In the genomic region with DNA sequence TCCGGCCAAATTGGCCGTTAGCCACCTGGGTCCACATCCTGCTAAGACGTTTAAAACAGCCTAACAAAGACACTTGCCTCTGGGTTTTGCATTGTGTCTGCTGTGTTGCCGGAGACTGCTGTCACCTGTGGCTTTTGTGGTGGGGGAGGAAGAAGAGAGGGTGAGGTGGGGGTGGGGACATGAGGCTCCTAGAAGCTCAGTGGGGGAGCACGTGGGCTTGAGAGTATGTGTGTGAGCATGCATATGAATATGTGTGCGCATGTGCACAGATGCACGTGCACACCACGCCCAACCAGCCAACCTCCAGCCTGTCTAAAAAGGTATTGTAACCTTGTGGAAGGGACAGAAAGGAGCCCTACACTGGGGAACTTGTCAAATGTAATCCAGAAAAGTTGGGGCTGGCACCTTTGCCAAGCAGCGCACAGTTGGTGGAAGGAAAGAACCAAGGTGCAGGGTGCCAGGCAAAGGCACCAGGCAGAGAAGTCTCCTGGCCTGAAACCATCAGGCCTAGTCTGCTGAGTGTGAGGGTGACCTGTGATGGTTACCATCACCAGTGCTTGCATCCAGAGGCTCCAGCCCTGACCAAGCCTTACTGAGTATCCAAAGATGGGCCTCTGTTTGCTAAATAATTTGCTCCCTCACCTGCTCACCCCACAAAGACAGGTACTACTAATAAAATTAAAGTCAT, we compare ENCODE assay signal across 9 cellular contexts. TPM values are rescaled to one million over a fixed set of nuclear protein-coding genes. Genes with fewer than 3 reads are reported as not detected.
DNase-seq lines count a peak whose midpoint lies in the region; ATAC-seq and TF ChIP-seq lines count a peak whose summit lies in the region.
"Had no signal": no experiment of that assay in that cellular context is flagged by ENCODE, and none has a peak within 500 bp of the region (broad histone marks: within the 10 kb centered on the region; RNA-seq: fewer than 3 reads in every experiment).

No MANE protein-coding gene starts in this region.

- no peak overlapping the region for H3K4me3 ChIP-seq in ovary

- ATAC-seq in HG02852 (IDR thresholded peaks at IDR 0.05; ENCODE audit: unreplicated experiment), result peak; percentile 44
- peak; percentile 85 for ATAC-seq in T-helper 17 cell
- no peak for ATAC-seq in left lobe of liver

- H3K4me1 Mint-ChIP-seq in T-helper 17 cell, result peaks cover 24% of the 10 kb centered on the region

- no peak for TF ChIP-seq POLR2A in ovary (IDR thresholded peaks at IDR 0.05)

- peak; percentile 64 for DNase-seq in GM13977 (ENCODE audit: low spot score)
- DNase-seq in T-helper 17 cell, result peak; percentile 32 to 63 (median 41)
- DNase-seq in effector CD4-positive, alpha-beta T cell, result peak; percentile 67
- no peak for DNase-seq in left lobe of liver (ENCODE audit: low spot score)
- DNase-seq in glomerular visceral epithelial cell (ENCODE audit: extremely low spot score), result no peak
- no peak for DNase-seq in ovary
- DNase-seq in NCI-H510A treated with DMSO at 0.1 percent for 48 hours (lab: John Stamatoyannopoulos, UW), result no peak

- TF ChIP-seq CTCF in GM13977 (IDR thresholded peaks at IDR 0.05; ENCODE audit: extremely low read depth, insufficient read depth, missing control alignments), result no peak
- TF ChIP-seq CTCF in ovary (IDR thresholded peaks at IDR 0.05), result no peak

- no peak for TF ChIP-seq EP300 in ovary (IDR thresholded peaks at IDR 0.05)

- in situ Hi-C loops in GM13977 (cut with MboI; ENCODE audit: low pct_unique_long_range_greater_than_20kb, low sequenced_read_pairs, unreplicated experiment), result no loop called here

- no peaks in the 10 kb centered on the region for H3K36me3 ChIP-seq in ovary

- no peaks in the 10 kb centered on the region for H3K4me1 ChIP-seq in ovary (ENCODE audit: insufficient read depth)

- H3K27me3 ChIP-seq in ovary, result no peaks in the 10 kb centered on the region

- no peaks in the 10 kb centered on the region for H3K9me3 ChIP-seq in T-helper 17 cell (ENCODE audit: control insufficient read depth, low read length, poor library complexity, severe bottlenecking)
- no peaks in the 10 kb centered on the region for H3K9me3 ChIP-seq in ovary

- 63 to 70% (median 68%) methylated on average over 9 of the region's 9 CpGs for WGBS in ovary, 3 donors

- no peaks in the 10 kb centered on the region for H3K36me3 Mint-ChIP-seq in T-helper 17 cell (ENCODE audit: low read depth)

- intact Hi-C loops in ovary (cut with DNase I), result no loop called here

- peak overlapping the region; percentile 98 for H3K27ac Mint-ChIP-seq in T-helper 17 cell

- no peak overlapping the region for H3K27ac ChIP-seq in ovary

- H3K4me3 Mint-ChIP-seq in T-helper 17 cell, result peak overlapping the region; percentile 31

- H3K27me3 Mint-ChIP-seq in T-helper 17 cell, result no peaks in the 10 kb centered on the region

RNA-seq across cellular contexts. Expression of a gene that starts 10.1 kb away (rescaled TPM):
- total RNA-seq in T-helper 17 cell (100 to 1,000 TPM; 114 to 116 TPM), left lobe of liver (2.4 TPM), ovary (1 to 10 TPM; 1.9 to 7.2 (median 3.3) TPM)
- 1 to 10 TPM; 1.8 to 8.2 TPM for polyA plus RNA-seq in ovary
- total RNA-seq: bronchial epithelial cell had no signal

RNA-seq across cellular contexts. Expression of a gene that starts 30.8 kb away (rescaled TPM):
- total RNA-seq in T-helper 17 cell, result under 1 TPM; 0.25 to 0.83 TPM
- total RNA-seq in left lobe of liver, result 2.0 TPM
- 1 to 10 TPM in 5 of 7 donors, under 1 TPM in 2; 0.28 to 6.4 (median 1.4) TPM for total RNA-seq in ovary
- 1 to 10 TPM in 1 of 2 donors, under 1 TPM in 1; 0.58 to 4.0 TPM for polyA plus RNA-seq in ovary
- total RNA-seq: bronchial epithelial cell had no signal

Comparison
In these comparisons a context has a peak if more than half of its experiments do, and no peak if none do; other contexts are left out.
1. DNase-seq: peak in GM13977 (single experiment), T-helper 17 cell (3 of 3) and effector CD4-positive, alpha-beta T cell (single experiment); none in left lobe of liver (single experiment), glomerular visceral epithelial cell (single experiment), ovary (0 of 5) and NCI-H510A treated with DMSO at 0.1 percent for 48 hours (single experiment).
2. RNA of a gene that starts 10.1 kb away (total RNA-seq): 114 to 116 TPM in T-helper 17 cell; 1.9 to 7.2 TPM in ovary and 2.4 TPM in left lobe of liver (single experiment); every median in the first group is over 10 times any median in the second.